18 cellular contexts compared by ENCODE assay signal in the genomic region with DNA sequence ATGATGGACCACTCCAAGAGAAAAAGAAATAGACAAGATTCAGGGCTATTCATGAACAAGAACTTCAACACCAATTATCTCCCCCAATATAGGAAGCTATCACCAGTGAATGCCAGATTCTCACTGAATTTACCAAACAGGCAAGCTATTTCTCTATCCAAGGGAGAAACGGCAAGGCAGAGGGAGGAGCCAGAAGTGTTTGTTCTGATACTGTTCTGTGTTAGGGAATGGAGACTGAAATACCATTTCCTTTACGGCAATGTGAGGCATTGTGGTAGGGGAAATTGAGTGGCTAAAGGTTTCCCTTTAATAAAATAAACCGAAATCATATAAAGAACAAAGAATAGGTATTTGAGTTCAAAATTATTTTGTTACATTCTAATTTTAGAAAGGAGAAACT.
"Had no signal": no experiment of that assay in that cellular context is flagged by ENCODE, and none has a peak within 500 bp of the region (broad histone marks: within the 10 kb centered on the region; RNA-seq: fewer than 3 reads in every experiment).

No MANE protein-coding gene starts in this region.

- H3K36me3 Mint-ChIP-seq: immature natural killer cell; naive thymus-derived CD4-positive, alpha-beta T cell had no signal

- H3K4me3 ChIP-seq: colonic mucosa, esophagus muscularis mucosa, gastroesophageal sphincter, stomach, thoracic aorta, transverse colon had no signal

- H3K27me3 ChIP-seq: colonic mucosa, esophagus muscularis mucosa, gastroesophageal sphincter, stomach, transverse colon had no signal

- ATAC-seq: gastroesophageal sphincter; naive thymus-derived CD4-positive, alpha-beta T cell; sciatic nerve had no signal

- H3K36me3 ChIP-seq: colonic mucosa, esophagus muscularis mucosa, gastroesophageal sphincter, stomach, thoracic aorta, transverse colon had no signal

- H3K4me1 Mint-ChIP-seq: nephron progenitor cell had no signal

- H3K27ac Mint-ChIP-seq: nephron progenitor cell had no signal

- DNase-seq: colonic mucosa; effector CD4-positive, alpha-beta T cell; foreskin fibroblast; immature natural killer cell; kidney; mammary epithelial cell; naive thymus-derived CD4-positive, alpha-beta T cell; nephron progenitor cell; posterior cingulate gyrus; stimulated activated naive CD4-positive, alpha-beta T cell; stomach; substantia nigra; transverse colon had no signal

- H3K9me3 ChIP-seq: colonic mucosa, gastroesophageal sphincter, transverse colon had no signal

- H3K4me1 ChIP-seq: colonic mucosa had no signal

- H3K27ac ChIP-seq: colonic mucosa, epithelial cell of prostate, esophagus muscularis mucosa, gastroesophageal sphincter, stomach, thoracic aorta, transverse colon had no signal

- FAIRE-seq: kidney had no signal

- H3K4me3 Mint-ChIP-seq: naive thymus-derived CD4-positive, alpha-beta T cell; nephron progenitor cell had no signal
